8 cellular contexts compared by ENCODE assay signal in genomic region chr12:57632369-57632897, GRCh38. TPM values are rescaled to one million over a fixed set of nuclear protein-coding genes. Genes with fewer than 3 reads are reported as not detected.
DNase-seq lines count a peak whose midpoint lies in the region; ATAC-seq and TF ChIP-seq lines count a peak whose summit lies in the region.

No MANE protein-coding gene starts in this region.

- H3K36me3 Mint-ChIP-seq in activated CD8-positive, alpha-beta T cell treated with anti-CD3 and anti-CD28 coated beads, Interleukin-2, amount 10 ng/mL, durations not matched to agents 7 days and 5 days (ENCODE audit: low read depth): no peaks in the 10 kb centered on the region
- H3K36me3 Mint-ChIP-seq in osteocyte (ENCODE audit: unreplicated experiment): no peaks in the 10 kb centered on the region

- no peaks in the 10 kb centered on the region for H3K9me3 Mint-ChIP-seq in activated CD8-positive, alpha-beta T cell treated with anti-CD3 and anti-CD28 coated beads, Interleukin-2, amount 10 ng/mL, durations not matched to agents 7 days and 5 days (ENCODE audit: insufficient read depth)
- H3K9me3 Mint-ChIP-seq in osteocyte (ENCODE audit: unreplicated experiment): no peaks in the 10 kb centered on the region

- no peaks in the 10 kb centered on the region for H3K9me3 ChIP-seq in ES-I3 (ENCODE audit: control insufficient read depth, insufficient read depth, low read length)

- H3K4me1 Mint-ChIP-seq in activated CD8-positive, alpha-beta T cell treated with anti-CD3 and anti-CD28 coated beads, Interleukin-2, amount 10 ng/mL, durations not matched to agents 7 days and 5 days (ENCODE audit: low read depth): peaks cover 17% of the 10 kb centered on the region
- H3K4me1 Mint-ChIP-seq in osteocyte (ENCODE audit: unreplicated experiment): peaks cover 8% of the 10 kb centered on the region

- H3K4me3 Mint-ChIP-seq in activated CD8-positive, alpha-beta T cell treated with anti-CD3 and anti-CD28 coated beads, Interleukin-2, amount 10 ng/mL, durations not matched to agents 7 days and 5 days: peak overlapping the region; percentile 50
- H3K4me3 Mint-ChIP-seq in osteocyte (ENCODE audit: unreplicated experiment): peak overlapping the region; percentile 72

- peaks cover 4% of the 10 kb centered on the region; the same call in 1 of the 2 replicates for H3K4me1 ChIP-seq in ES-I3 (ENCODE audit: insufficient read depth, low read length)

- peaks cover 59% of the 10 kb centered on the region for H3K27me3 Mint-ChIP-seq in activated CD8-positive, alpha-beta T cell treated with anti-CD3 and anti-CD28 coated beads, Interleukin-2, amount 10 ng/mL, durations not matched to agents 7 days and 5 days (ENCODE audit: low read depth)
- peaks cover 8% of the 10 kb centered on the region for H3K27me3 Mint-ChIP-seq in osteocyte (ENCODE audit: unreplicated experiment)

- TF ChIP-seq CTCF in fibroblast of villous mesenchyme (IDR thresholded peaks at IDR 0.05; ENCODE audit: insufficient read depth, low read depth, low read length) (no peak), osteocyte (IDR thresholded peaks at IDR 0.05) (no peak)

- peak; percentile 24 for ATAC-seq in HG03354 (IDR thresholded peaks at IDR 0.05; ENCODE audit: poor library complexity, severe bottlenecking, unreplicated experiment)
- peak; percentile 28 for ATAC-seq in activated CD8-positive, alpha-beta T cell treated with anti-CD3 and anti-CD28 coated beads, Interleukin-2, amount 10 ng/mL, durations not matched to agents 7 days and 5 days
- no peak for ATAC-seq in HG02571 (IDR thresholded peaks at IDR 0.05; ENCODE audit: unreplicated experiment)

- POLR2A ChIA-PET in activated CD8-positive, alpha-beta T cell treated with anti-CD3 and anti-CD28 coated beads, Interleukin-2, amount 10 ng/mL, durations not matched to agents 7 days and 5 days (lab: Charles Lee): no interaction called here

- H3K4me3 ChIP-seq in fibroblast of villous mesenchyme (ENCODE audit: low read depth, low read length): peak overlapping the region; percentile 60

- peak; percentile 37 for DNase-seq in activated CD8-positive, alpha-beta T cell treated with anti-CD3 and anti-CD28 coated beads, Interleukin-2, amount 10 ng/mL, durations not matched to agents 7 days and 5 days
- DNase-seq in fibroblast of villous mesenchyme (ENCODE audit: low read depth): no peak
- no peak for DNase-seq in osteocyte (ENCODE audit: extremely low spot score, unreplicated experiment)
- no peak for DNase-seq in NCI-H1436 treated with DMSO at 0.1 percent for 48 hours (lab: John Stamatoyannopoulos, UW)
- no peak for DNase-seq in effector CD8-positive, alpha-beta T cell (lab: John Stamatoyannopoulos, UW)

- peak overlapping the region; percentile 55; the same call in 1 of the 2 replicates for H3K9ac ChIP-seq in ES-I3 (ENCODE audit: low read depth, low read length)

- no peaks in the 10 kb centered on the region for H3K36me3 ChIP-seq in ES-I3 (ENCODE audit: insufficient read depth, low read length)

- no peak overlapping the region for H3K27ac Mint-ChIP-seq in activated CD8-positive, alpha-beta T cell treated with anti-CD3 and anti-CD28 coated beads, Interleukin-2, amount 10 ng/mL, durations not matched to agents 7 days and 5 days
- H3K27ac Mint-ChIP-seq in osteocyte (ENCODE audit: unreplicated experiment): no peak overlapping the region

- CTCF ChIA-PET in activated CD8-positive, alpha-beta T cell treated with anti-CD3 and anti-CD28 coated beads, Interleukin-2, amount 10 ng/mL, durations not matched to agents 7 days and 5 days (lab: Charles Lee): interaction anchor here (0.6 to 3.0 kb wide), 11 partner anchors 10 to 174 kb away, joined by 3 to 32 read pairs (median 4); no protein-coding TSS in a partner anchor

RNA-seq across cellular contexts. Expression of gene B4GALNT1, which starts 0.6 kb away (rescaled TPM):
- under 1 TPM; 0.84 to 0.99 TPM for total RNA-seq in activated CD8-positive, alpha-beta T cell treated with anti-CD3 and anti-CD28 coated beads, Interleukin-2, amount 10 ng/mL, durations not matched to agents 7 days and 5 days
- 3.0 and 5.2 TPM in 2 replicates for total RNA-seq in fibroblast of villous mesenchyme
- 5.6 and 6.9 TPM in 2 replicates for total RNA-seq in osteocyte

RNA-seq across cellular contexts. Expression of gene ARHGEF25, which starts 21.2 kb away (rescaled TPM):
- total RNA-seq in activated CD8-positive, alpha-beta T cell treated with anti-CD3 and anti-CD28 coated beads, Interleukin-2, amount 10 ng/mL, durations not matched to agents 7 days and 5 days: under 1 TPM; 0.37 TPM
- total RNA-seq in fibroblast of villous mesenchyme (28.0 and 48.4 TPM in 2 replicates), osteocyte (25.8 and 27.6 TPM in 2 replicates)

RNA-seq across cellular contexts. Expression of gene DTX3, which starts 27.8 kb away (rescaled TPM):
- 10 to 100 TPM; 15.4 to 17.8 TPM for total RNA-seq in activated CD8-positive, alpha-beta T cell treated with anti-CD3 and anti-CD28 coated beads, Interleukin-2, amount 10 ng/mL, durations not matched to agents 7 days and 5 days
- total RNA-seq in fibroblast of villous mesenchyme: 19.0 and 22.9 TPM in 2 replicates
- total RNA-seq in osteocyte: 26.5 and 29.9 TPM in 2 replicates

RNA-seq across cellular contexts. Expression of gene PIP4K2C, which starts 41.4 kb away (rescaled TPM):
- 10 to 100 TPM; 16.8 to 17.9 TPM for total RNA-seq in activated CD8-positive, alpha-beta T cell treated with anti-CD3 and anti-CD28 coated beads, Interleukin-2, amount 10 ng/mL, durations not matched to agents 7 days and 5 days
- 21.3 and 33.2 TPM in 2 replicates for total RNA-seq in fibroblast of villous mesenchyme
- total RNA-seq in osteocyte: 30.4 and 34.9 TPM in 2 replicates

Comparison
In these comparisons a context has a peak if more than half of its experiments do, and no peak if none do; other contexts are left out.
1. RNA of gene ARHGEF25, which starts 21.2 kb away (total RNA-seq): 28.0 to 48.4 TPM in fibroblast of villous mesenchyme and 25.8 to 27.6 TPM in osteocyte; 0.37 TPM in activated CD8-positive, alpha-beta T cell treated with anti-CD3 and anti-CD28 coated beads, Interleukin-2, amount 10 ng/mL, durations not matched to agents 7 days and 5 days; every median in the first group is over 10 times any median in the second.